25 cellular contexts compared by ENCODE assay signal in the genomic region with DNA sequence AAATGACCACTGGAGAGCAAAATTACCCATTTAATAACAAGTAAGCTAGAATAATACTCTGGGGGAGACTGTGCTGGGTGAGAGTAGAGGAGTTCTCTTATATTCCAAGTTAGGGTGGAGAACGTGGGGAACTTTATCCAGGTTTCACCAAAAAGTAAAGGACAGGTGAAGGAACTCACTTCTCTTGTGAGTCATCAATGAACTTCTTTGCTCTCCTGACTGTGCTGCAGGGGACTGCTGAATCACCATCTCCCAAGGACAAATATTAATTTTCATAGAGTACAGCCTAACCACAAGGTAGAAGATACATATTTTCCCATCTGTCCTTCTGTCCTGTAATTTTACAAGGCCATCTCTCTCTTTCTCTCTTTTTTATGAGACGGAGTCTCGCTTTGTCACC. TPM values are rescaled to one million over a fixed set of nuclear protein-coding genes. Genes with fewer than 3 reads are reported as not detected.
DNase-seq lines count a peak whose midpoint lies in the region; ATAC-seq, FAIRE-seq and TF ChIP-seq lines count a peak whose summit lies in the region.
"Had no signal": no experiment of that assay in that cellular context is flagged by ENCODE, and none has a peak within 500 bp of the region (broad histone marks: within the 10 kb centered on the region; RNA-seq: fewer than 3 reads in every experiment).

No MANE protein-coding gene starts in this region.

- POLR2A ChIA-PET in A549 (lab: Yijun Ruan, JAX) (no interaction called here), PC-3 (lab: Charles Lee; ENCODE audit: unreplicated experiment) (no interaction called here)

- FAIRE-seq in A549 (lab: Jason Lieb, UNC) = no peak
- FAIRE-seq in bronchial epithelial cell (lab: Jason Lieb, UNC) = no peak
- FAIRE-seq in keratinocyte (lab: Jason Lieb, UNC) = peak; percentile 88
- FAIRE-seq: HepG2 had no signal

- no peaks in the 10 kb centered on the region for H3K9me2 ChIP-seq in PC-3 (replicated peaks; ENCODE audit: low read length)

- no peaks in the 10 kb centered on the region for H3K9me1 ChIP-seq in keratinocyte (ENCODE audit: control insufficient read depth, extremely low read depth, insufficient read depth, low read length)

- H3K36me3 ChIP-seq in PC-3 (ENCODE audit: low read depth, low read length) (no peaks in the 10 kb centered on the region), bronchial epithelial cell (ENCODE audit: control insufficient read depth, insufficient read depth, low read length) (peaks cover 1% of the 10 kb centered on the region), keratinocyte (ENCODE audit: control insufficient read depth in 2 of 2, extremely low read depth in 1 of 2, insufficient read depth in 2 of 2, low read length in 2 of 2) (no peaks in the 10 kb centered on the region), H7 (replicated peaks; ENCODE audit: control insufficient read depth, insufficient read depth, low read length) (no peaks in the 10 kb centered on the region)
- H3K36me3 ChIP-seq: MG63, Peyer's patch, SJCRH30 had no signal

- dilution Hi-C loops in keratinocyte (cut with MboI; ENCODE audit: extremely low pct_ligation_motif_present, low sequenced_read_pairs) = loop anchor here (25.0 kb wide), 1 partner anchor 153 kb away; no protein-coding TSS in a partner anchor

- no peaks in the 10 kb centered on the region for H3K27me3 ChIP-seq in PC-3 (ENCODE audit: low read length)
- H3K27me3 ChIP-seq in bronchial epithelial cell (ENCODE audit: control insufficient read depth, insufficient read depth, low read length) = no peaks in the 10 kb centered on the region
- H3K27me3 ChIP-seq in keratinocyte (ENCODE audit: control insufficient read depth, extremely low read depth, insufficient read depth, low read length) = no peaks in the 10 kb centered on the region
- no peaks in the 10 kb centered on the region for H3K27me3 ChIP-seq in H7 (ENCODE audit: control insufficient read depth, insufficient read depth, low read length)
- H3K27me3 ChIP-seq: MG63, Peyer's patch, SJCRH30 had no signal

- DNase-seq in A549 (ENCODE audit: low read depth in 1 of 2, low spot score in 1 of 2) (peak; percentile 18 to 25), PC-3 (peak; percentile 81), bronchial epithelial cell (ENCODE audit: low read depth) (peak; percentile 74), keratinocyte (ENCODE audit: low read depth, low spot score) (no peak), SKM-1 (lab: John Stamatoyannopoulos, UW; ENCODE audit: unreplicated experiment) (no peak), H7 (no peak)
- no peak for DNase-seq in stimulated activated CD4-positive, alpha-beta T cell treated with anti-CD3 and anti-CD28 coated beads, Interleukin-4, amount 100 ng/mL, for 24 hours
- DNase-seq: 8988T; Calu3; DMS79 treated with DMSO at 0.1 percent for 48 hours; Kasumi-1; MG63; NCI-H1105 treated with DMSO at 0.1 percent for 48 hours; NCI-H146; NCI-H1930; NCI-H2107; NCI-H446 treated with DMSO at 0.1 percent for 48 hours; NCI-H526; NCI-H82; NK-92 treated with Interleukin-12 subunit alpha and Interleukin-12 subunit beta, amount 100 ng/mL, for 24 hours; Peyer's patch; SJCRH30 had no signal

- intact Hi-C loops in PC-3 (cut with micrococcal nuclease) = loop anchor here (10.0 kb wide), 1 partner anchor 675 kb away; the partner anchor contains the start of gene CRTAP

- peaks cover 42% of the 10 kb centered on the region for H3K4me1 ChIP-seq in A549
- peaks cover 30% of the 10 kb centered on the region for H3K4me1 ChIP-seq in PC-3 (ENCODE audit: insufficient read depth, low read length)
- H3K4me1 ChIP-seq in keratinocyte (ENCODE audit: control insufficient read depth, extremely low read depth, insufficient read depth, low read length) = peaks cover 29% of the 10 kb centered on the region
- H3K4me1 ChIP-seq: Peyer's patch, SJCRH30 had no signal

- H3F3A ChIP-seq in PC-3 (ENCODE audit: low read length, unreplicated experiment) = peaks cover 4% of the 10 kb centered on the region

- no peak for TF ChIP-seq EP300 in A549 (IDR thresholded peaks at IDR 0.05)

- BruUV-seq in PC-3 (replicated peaks; lab: Mats Ljungman, UMichigan) = no TSS peak

- H3K4me2 ChIP-seq in A549 (peak overlapping the region; percentile 47), PC-3 (ENCODE audit: low read length) (peak overlapping the region; percentile 32), keratinocyte (ENCODE audit: control insufficient read depth, extremely low read depth, insufficient read depth, low read depth, low read length) (no peak overlapping the region)

- H3K9ac ChIP-seq in PC-3 (ENCODE audit: low read length) (no peak overlapping the region), keratinocyte (ENCODE audit: control insufficient read depth, extremely low read depth, insufficient read depth, low read length) (no peak overlapping the region)

- CTCF ChIA-PET in A549 (lab: Yijun Ruan, JAX) = interaction anchor here (0.8 to 4.0 kb wide), 3 partner anchors 13 to 716 kb away, joined by 3 to 30 read pairs (median 3); no protein-coding TSS in a partner anchor
- CTCF ChIA-PET in PC-3 (lab: Charles Lee) = no interaction called here

- no peak for TF ChIP-seq POLR2A in A549 (IDR thresholded peaks at IDR 0.05; ENCODE audit: low read length)

- H3K27ac ChIP-seq in A549 = peak overlapping the region; percentile 53 to 64
- H3K27ac ChIP-seq in PC-3 (ENCODE audit: low read length) = peak overlapping the region; percentile 64
- peak overlapping the region; percentile 40 for H3K27ac ChIP-seq in keratinocyte (ENCODE audit: control insufficient read depth, insufficient read depth, low read length)
- H3K27ac ChIP-seq: Peyer's patch, SJCRH30 had no signal

- TF ChIP-seq CTCF in A549 (IDR thresholded peaks at IDR 0.05) (no peak), PC-3 (conservative IDR thresholded peaks at IDR 0.05; ENCODE audit: low read depth, low read length) (0 out of 2 replicates have a peak, but pooled peaks have one; percentile 6), bronchial epithelial cell (IDR thresholded peaks at IDR 0.05; ENCODE audit: insufficient read depth, low read length, severe bottlenecking) (no peak), keratinocyte (optimal IDR thresholded peaks at IDR 0.05 in 1 of 3, IDR thresholded peaks at IDR 0.05 in 1 of 3, conservative IDR thresholded peaks at IDR 0.05 in 1 of 3; ENCODE audit: extremely low read depth in 1 of 3, insufficient read depth in 2 of 3, low read length in 3 of 3) (no peak)

- ATAC-seq in A549 = peak; percentile 17 to 57; a peak in 4 of 6 replicates
- ATAC-seq in PC-3 = peak; percentile 87
- no peak for ATAC-seq in HG03095 (IDR thresholded peaks at IDR 0.05; ENCODE audit: unreplicated experiment)
- ATAC-seq: SK-N-SH treated with all-trans-retinoic acid at 6 μM for 48 hours had no signal

- no peak for TF ChIP-seq RAD21 in A549 (conservative IDR thresholded peaks at IDR 0.05 in 1 of 2, IDR thresholded peaks at IDR 0.05 in 1 of 2)

- H3K79me2 ChIP-seq in PC-3 (ENCODE audit: low read length) = no peaks in the 10 kb centered on the region
- H3K79me2 ChIP-seq in keratinocyte (ENCODE audit: control insufficient read depth, insufficient read depth, low read length) = peaks cover 2% of the 10 kb centered on the region

- H3K4me3 ChIP-seq in A549 (no peak overlapping the region), PC-3 (ENCODE audit: low read length) (no peak overlapping the region), bronchial epithelial cell (ENCODE audit: low read depth, low read length) (no peak overlapping the region), keratinocyte (ENCODE audit: control insufficient read depth in 2 of 3, extremely low read depth in 1 of 3, insufficient read depth in 2 of 3, low read depth in 1 of 3, low read length in 3 of 3) (no peak overlapping the region), H7 (ENCODE audit: insufficient read depth, low read depth, low read length) (no peak overlapping the region)
- H3K4me3 ChIP-seq: MG63, Peyer's patch, SJCRH30 had no signal

- no peaks in the 10 kb centered on the region for H4K20me1 ChIP-seq in PC-3 (ENCODE audit: low read length)
- H4K20me1 ChIP-seq in keratinocyte (ENCODE audit: control insufficient read depth, extremely low read depth, insufficient read depth, low read length) = no peaks in the 10 kb centered on the region

- 66% methylated on average over 3 of the region's 3 CpGs for WGBS in A549 (ENCODE audit: missing lambda C conversion rate)

- no peak overlapping the region for H2AFZ ChIP-seq in PC-3 (ENCODE audit: low read length)
- no peak overlapping the region for H2AFZ ChIP-seq in keratinocyte (ENCODE audit: control insufficient read depth, low read length)

- H3K9me3 ChIP-seq in A549 (no peaks in the 10 kb centered on the region), PC-3 (ENCODE audit: low read length) (no peaks in the 10 kb centered on the region), keratinocyte (ENCODE audit: control insufficient read depth, low read depth, low read length) (no peaks in the 10 kb centered on the region)
- H3K9me3 ChIP-seq: MG63, Peyer's patch, SJCRH30 had no signal

TF ChIP-seq in A549, 52 proteins besides CTCF, POLR2A, EP300 and RAD21 (continues in another document):
- TF ChIP-seq MAFK (IDR thresholded peaks at IDR 0.05; ENCODE audit: partially characterized antibody) = peak; percentile 1
- TF ChIP-seq FOSL2 (IDR thresholded peaks at IDR 0.05) = no peak
- peak; percentile 71 for TF ChIP-seq FOSL2 (CRISPR knock-in tag; IDR thresholded peaks at IDR 0.05)
- TF ChIP-seq JUNB (IDR thresholded peaks at IDR 0.05) = 0 out of 2 replicates have a peak, but pooled peaks have one; percentile 25

RNA-seq across cellular contexts. Expression of gene PDCD6IP, which starts 8.3 kb away (rescaled TPM):
- polyA plus RNA-seq in A549 (2011; rRNA removed) (180 and 221 TPM in 2 replicates), A549 (2017; fragmentation: RNase III; extraction: RNeasy Plus Mini Kit Qiagen cat#74134 plus additional on column Dnase treatment) (136 to 149 TPM (median 145 TPM) in 3 replicates), keratinocyte (79.6 to 183 TPM (median 138 TPM) in 3 replicates)
- 58.3 and 126 TPM in 2 replicates for polyA plus RNA-seq in A549 (2012; cell fraction: cytosol; rRNA removed)
- 150 and 259 TPM in 2 replicates for polyA plus RNA-seq in A549 (2012; cell fraction: nucleus; rRNA removed)
- 98.9 and 126 TPM in 2 replicates for polyA minus RNA-seq in A549 (2011; rRNA and poly(A)+ RNA removed)
- total RNA-seq in PC-3 (2014; rRNA removed) (185 and 266 TPM in 2 replicates), bronchial epithelial cell (91.1 and 95.4 TPM in 2 replicates)
- 177 TPM for polyA plus RNA-seq in keratinocyte (2011; ENCODE audit: low read depth)
- 49.2 and 119 TPM in 2 replicates for polyA plus RNA-seq in keratinocyte (2011; cell fraction: cytosol; rRNA removed)
- polyA plus RNA-seq in keratinocyte (2011; cell fraction: nucleus; rRNA removed) = 119 and 145 TPM in 2 replicates
- 108 and 138 TPM in 2 replicates for polyA plus RNA-seq in keratinocyte (2012; ENCODE audit: low replicate concordance)
- 58.3 to 126 TPM (median 115 TPM) in 3 replicates for polyA minus RNA-seq in keratinocyte
- 242 TPM for polyA minus RNA-seq in keratinocyte (2011; cell fraction: cytosol; rRNA and poly(A)+ RNA removed)
- 177 and 207 TPM in 2 replicates for polyA minus RNA-seq in keratinocyte (2011; cell fraction: nucleus; rRNA and poly(A)+ RNA removed)
- total RNA-seq in H7 (2014; rRNA removed; shearing (Covaris generic)) = 74.4 and 84.6 TPM in 2 replicates

Comparison
In these comparisons a context has a peak if more than half of its experiments do, and no peak if none do; other contexts are left out.
1. DNase-seq: peak in A549 (2 of 2), PC-3 (single experiment) and bronchial epithelial cell (single experiment); none in keratinocyte (single experiment), SKM-1 (single experiment), stimulated activated CD4-positive, alpha-beta T cell treated with anti-CD3 and anti-CD28 coated beads, Interleukin-4, amount 100 ng/mL, for 24 hours (single experiment) and H7 (single experiment).
2. Peak in every context shown above with its lines, with median percentiles within 50 percentile points of each other: H3K27ac ChIP-seq.